ENCODE assay signal across 8 cellular contexts in the genomic region with DNA sequence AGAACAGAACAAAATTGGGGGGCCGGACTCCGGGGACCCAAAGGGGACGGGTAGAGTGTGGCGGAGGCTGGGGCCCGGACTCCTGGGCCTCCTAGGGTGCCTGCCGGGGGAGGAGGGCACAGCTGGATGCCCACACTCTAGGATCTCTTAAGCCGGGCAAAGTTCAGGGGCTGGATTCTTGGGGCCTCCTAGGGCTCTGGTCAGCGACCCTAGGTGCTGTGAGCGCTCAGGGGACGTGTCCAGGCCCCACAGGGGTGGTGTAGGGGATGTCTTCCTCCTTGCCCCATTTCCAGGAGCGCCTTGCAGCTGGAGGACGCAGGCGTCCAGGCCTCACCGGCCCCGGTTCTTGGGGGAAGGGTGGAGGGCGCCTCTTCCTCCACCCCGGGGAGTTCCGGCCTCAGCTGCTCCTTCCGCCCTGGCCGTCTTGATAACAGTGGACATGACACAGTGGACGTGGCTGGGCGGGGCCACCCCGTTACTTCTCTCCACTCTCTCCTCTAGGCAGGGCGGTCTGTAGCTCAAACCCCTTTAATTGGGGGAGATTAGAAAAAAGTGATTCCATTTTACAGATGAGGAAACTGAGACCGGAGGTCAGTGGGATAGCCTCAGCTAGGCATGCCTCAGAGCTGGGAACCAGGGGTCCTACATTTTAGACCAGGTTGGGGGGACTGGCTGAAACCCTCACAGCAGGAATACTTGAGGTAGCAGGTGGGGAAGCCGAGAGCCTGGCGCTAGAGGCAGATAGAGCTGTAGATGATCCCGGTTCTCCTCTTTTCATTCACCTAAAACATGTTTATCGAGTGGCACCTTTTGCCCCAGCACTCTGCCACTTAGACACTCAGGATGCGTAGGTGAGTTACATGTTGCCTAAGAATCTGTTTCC. TPM values are rescaled to one million over a fixed set of nuclear protein-coding genes. Genes with fewer than 3 reads are reported as not detected.
DNase-seq lines count a peak whose midpoint lies in the region; ATAC-seq and TF ChIP-seq lines count a peak whose summit lies in the region.

No MANE protein-coding gene starts in this region.

- peak overlapping the region; percentile 73 for H3K27ac Mint-ChIP-seq in activated T-helper 2 cell treated with anti-CD3 and anti-CD28 coated beads, Interferon-gamma antibody, Interleukin-2, Interleukin-4, amounts not matched to agents 10 μg/mL and 5 μg/mL and 100 μg/mL, durations not matched to agents 14 hours and 24 hours and 36 hours

- no peak for TF ChIP-seq CTCF in GM12865 (IDR thresholded peaks at IDR 0.05; ENCODE audit: insufficient read depth, low read depth, low read length, missing control alignments)

- peak; percentile 69 for DNase-seq in GM12865 (ENCODE audit: low read depth)
- DNase-seq in activated T-helper 2 cell treated with anti-CD3 and anti-CD28 coated beads, Interferon-gamma antibody, Interleukin-2, Interleukin-4, amounts not matched to agents 10 μg/mL and 5 μg/mL and 100 μg/mL, durations not matched to agents 14 hours and 24 hours and 36 hours (ENCODE audit: low spot score) = no peak
- peak; percentile 44 for DNase-seq in hepatic stellate cell (ENCODE audit: low spot score)
- peak; percentile 39 for DNase-seq in stimulated activated CD8-positive, alpha-beta memory T cell treated with anti-CD3 and anti-CD28 coated beads, Interleukin-4, amount 100 ng/mL, for 48 hours
- no peak for DNase-seq in GF-D8 (lab: John Stamatoyannopoulos, UW)
- DNase-seq in HuH-7 (ENCODE audit: low spot score) = no peak

- H3K4me1 Mint-ChIP-seq in activated T-helper 2 cell treated with anti-CD3 and anti-CD28 coated beads, Interferon-gamma antibody, Interleukin-2, Interleukin-4, amounts not matched to agents 10 μg/mL and 5 μg/mL and 100 μg/mL, durations not matched to agents 14 hours and 24 hours and 36 hours (ENCODE audit: low read depth) = peaks cover 14% of the 10 kb centered on the region

- intact Hi-C loops in activated T-helper 2 cell treated with anti-CD3 and anti-CD28 coated beads, Interferon-gamma antibody, Interleukin-2, Interleukin-4, amounts not matched to agents 10 μg/mL and 5 μg/mL and 100 μg/mL, durations not matched to agents 14 hours and 24 hours and 36 hours (cut with micrococcal nuclease) = no loop called here

- no peaks in the 10 kb centered on the region for H3K9me3 Mint-ChIP-seq in activated T-helper 2 cell treated with anti-CD3 and anti-CD28 coated beads, Interferon-gamma antibody, Interleukin-2, Interleukin-4, amounts not matched to agents 10 μg/mL and 5 μg/mL and 100 μg/mL, durations not matched to agents 14 hours and 24 hours and 36 hours

- peak overlapping the region; percentile 71 for H3K4me3 ChIP-seq in GM12865 (ENCODE audit: low read depth, low read length)

- peak overlapping the region; percentile 81 for H3K4me3 Mint-ChIP-seq in activated T-helper 2 cell treated with anti-CD3 and anti-CD28 coated beads, Interferon-gamma antibody, Interleukin-2, Interleukin-4, amounts not matched to agents 10 μg/mL and 5 μg/mL and 100 μg/mL, durations not matched to agents 14 hours and 24 hours and 36 hours (ENCODE audit: low read depth)

- peaks cover 7% of the 10 kb centered on the region for H3K36me3 Mint-ChIP-seq in activated T-helper 2 cell treated with anti-CD3 and anti-CD28 coated beads, Interferon-gamma antibody, Interleukin-2, Interleukin-4, amounts not matched to agents 10 μg/mL and 5 μg/mL and 100 μg/mL, durations not matched to agents 14 hours and 24 hours and 36 hours (ENCODE audit: low read depth)

- peak; percentile 18 for ATAC-seq in HG03342 (IDR thresholded peaks at IDR 0.05; ENCODE audit: unreplicated experiment)
- ATAC-seq in GM21526 (IDR thresholded peaks at IDR 0.05; ENCODE audit: low FRiP score, unreplicated experiment) = no peak

- no peaks in the 10 kb centered on the region for H3K27me3 Mint-ChIP-seq in activated T-helper 2 cell treated with anti-CD3 and anti-CD28 coated beads, Interferon-gamma antibody, Interleukin-2, Interleukin-4, amounts not matched to agents 10 μg/mL and 5 μg/mL and 100 μg/mL, durations not matched to agents 14 hours and 24 hours and 36 hours (ENCODE audit: low read depth)

RNA-seq across cellular contexts. Expression of gene STXBP2, which starts 0.7 kb away (rescaled TPM):
- total RNA-seq in activated T-helper 2 cell treated with anti-CD3 and anti-CD28 coated beads, Interferon-gamma antibody, Interleukin-2, Interleukin-4, amounts not matched to agents 10 μg/mL and 5 μg/mL and 100 μg/mL, durations not matched to agents 14 hours and 24 hours and 36 hours = 96.3 and 104 TPM in 2 replicates

RNA-seq across cellular contexts. Expression of gene PCP2, which starts 4.1 kb away (rescaled TPM):
- 1.2 and 1.6 TPM in 2 replicates for total RNA-seq in activated T-helper 2 cell treated with anti-CD3 and anti-CD28 coated beads, Interferon-gamma antibody, Interleukin-2, Interleukin-4, amounts not matched to agents 10 μg/mL and 5 μg/mL and 100 μg/mL, durations not matched to agents 14 hours and 24 hours and 36 hours

RNA-seq across cellular contexts. Expression of gene PET100, which starts 8.0 kb away (rescaled TPM):
- total RNA-seq in activated T-helper 2 cell treated with anti-CD3 and anti-CD28 coated beads, Interferon-gamma antibody, Interleukin-2, Interleukin-4, amounts not matched to agents 10 μg/mL and 5 μg/mL and 100 μg/mL, durations not matched to agents 14 hours and 24 hours and 36 hours = 95.7 and 113 TPM in 2 replicates

RNA-seq across cellular contexts. Expression of gene XAB2, which starts 8.3 kb away (rescaled TPM):
- 43.0 and 44.3 TPM in 2 replicates for total RNA-seq in activated T-helper 2 cell treated with anti-CD3 and anti-CD28 coated beads, Interferon-gamma antibody, Interleukin-2, Interleukin-4, amounts not matched to agents 10 μg/mL and 5 μg/mL and 100 μg/mL, durations not matched to agents 14 hours and 24 hours and 36 hours

RNA-seq across cellular contexts. Expression of gene RETN, which starts 31.2 kb away (rescaled TPM):
- not detected in 2 replicates for total RNA-seq in activated T-helper 2 cell treated with anti-CD3 and anti-CD28 coated beads, Interferon-gamma antibody, Interleukin-2, Interleukin-4, amounts not matched to agents 10 μg/mL and 5 μg/mL and 100 μg/mL, durations not matched to agents 14 hours and 24 hours and 36 hours

Comparison
In these comparisons a context has a peak if more than half of its experiments do, and no peak if none do; other contexts are left out.
1. DNase-seq: peak in GM12865 (single experiment), hepatic stellate cell (single experiment) and stimulated activated CD8-positive, alpha-beta memory T cell treated with anti-CD3 and anti-CD28 coated beads, Interleukin-4, amount 100 ng/mL, for 48 hours (single experiment); none in activated T-helper 2 cell treated with anti-CD3 and anti-CD28 coated beads, Interferon-gamma antibody, Interleukin-2, Interleukin-4, amounts not matched to agents 10 μg/mL and 5 μg/mL and 100 μg/mL, durations not matched to agents 14 hours and 24 hours and 36 hours (single experiment), GF-D8 (single experiment) and HuH-7 (single experiment).